In genomic region chr4:77734928-77735327, GRCh38 we compare ENCODE assay signal across 1 cellular context.
A peak's percentile ranks its signal among the peaks of the same experiment; 100 is the strongest.
TF ChIP-seq lines count a peak whose summit lies in the region.

No MANE protein-coding gene starts in this region.

TF ChIP-seq in K562, 482 proteins besides CTCF, POLR2A, EP300 and RAD21 (continued from another document and continues in another):
- TF ChIP-seq PRDM10 (IDR thresholded peaks at IDR 0.05; ENCODE audit: partially characterized antibody) = no peak
- TF ChIP-seq CREB3 (tag; conservative IDR thresholded peaks at IDR 0.05; ENCODE audit: low read depth) = no peak
- TF ChIP-seq STAT5B (CRISPR knock-in tag; IDR thresholded peaks at IDR 0.05) = no peak
- TF ChIP-seq XRCC5 (IDR thresholded peaks at IDR 0.05; ENCODE audit: low read depth, low read length) = no peak
- TF ChIP-seq HCFC1 (IDR thresholded peaks at IDR 0.05; ENCODE audit: low read depth, low read length) = peak; percentile 61; the same call in 1 of the 2 replicates
- TF ChIP-seq NR3C1 (CRISPR knock-in tag; IDR thresholded peaks at IDR 0.05) = no peak
- no peak for TF ChIP-seq VEZF1 (CRISPR knock-in tag; IDR thresholded peaks at IDR 0.05)
- no peak for TF ChIP-seq SETDB1 (IDR thresholded peaks at IDR 0.05; ENCODE audit: low read length)
- no peak for TF ChIP-seq ZHX1 (conservative IDR thresholded peaks at IDR 0.05; ENCODE audit: low read length)
- TF ChIP-seq ATF2 (CRISPR knock-in tag; IDR thresholded peaks at IDR 0.05) = no peak
- TF ChIP-seq ZBED1 (IDR thresholded peaks at IDR 0.05) = no peak
- no peak for TF ChIP-seq E2F3 (CRISPR knock-in tag; IDR thresholded peaks at IDR 0.05)
- TF ChIP-seq POLR2AphosphoS2 (IDR thresholded peaks at IDR 0.05; ENCODE audit: low read length) = no peak
- no peak for TF ChIP-seq ZNF511 (CRISPR knock-in tag; IDR thresholded peaks at IDR 0.05)
- no peak for TF ChIP-seq RB1 (IDR thresholded peaks at IDR 0.05; ENCODE audit: low read depth)
- no peak for TF ChIP-seq RBM14 (IDR thresholded peaks at IDR 0.05; ENCODE audit: borderline replicate concordance, insufficient read depth, low read depth, low read length)
- no peak for TF ChIP-seq ZNF239 (CRISPR knock-in tag; IDR thresholded peaks at IDR 0.05)
- no peak for TF ChIP-seq ZNF143 (CRISPR knock-in tag; IDR thresholded peaks at IDR 0.05)
- no peak for TF ChIP-seq ETV6 (IDR thresholded peaks at IDR 0.05; ENCODE audit: borderline replicate concordance in 1 of 2, low read depth in 2 of 2, low read length in 1 of 2)
- no peak for TF ChIP-seq ETV6 (CRISPR knock-in tag; IDR thresholded peaks at IDR 0.05; ENCODE audit: borderline replicate concordance)
- TF ChIP-seq RBM34 (IDR thresholded peaks at IDR 0.05; ENCODE audit: borderline replicate concordance, insufficient read depth, low read length) = no peak
- no peak for TF ChIP-seq NR2C1 (IDR thresholded peaks at IDR 0.05)
- TF ChIP-seq NR2C1 (tag; IDR thresholded peaks at IDR 0.05) = no peak
- TF ChIP-seq ZNF253 (CRISPR knock-in tag; conservative IDR thresholded peaks at IDR 0.05) = no peak
- TF ChIP-seq ILF3 (IDR thresholded peaks at IDR 0.05; ENCODE audit: borderline replicate concordance) = no peak
- peak; percentile 38 to 48; a peak in 2 of 4 replicates for TF ChIP-seq FOXK2 (conservative IDR thresholded peaks at IDR 0.05 in 1 of 2, IDR thresholded peaks at IDR 0.05 in 1 of 2; ENCODE audit: low read depth in 2 of 2)
- TF ChIP-seq SMAD4 (CRISPR knock-in tag; conservative IDR thresholded peaks at IDR 0.05) = 0 out of 2 replicates have a peak, but pooled peaks have one; percentile 28
- TF ChIP-seq SP2 (IDR thresholded peaks at IDR 0.05; ENCODE audit: extremely low read depth, low read depth, low read length, poor library complexity, severe bottlenecking) = no peak
- peak; percentile 36; the same call in 1 of the 2 replicates for TF ChIP-seq NBN (IDR thresholded peaks at IDR 0.05; ENCODE audit: low read depth)
- no peak for TF ChIP-seq FUS (optimal IDR thresholded peaks at IDR 0.05; ENCODE audit: low read depth, low read length)
- TF ChIP-seq ZNF639 (CRISPR knock-in tag; conservative IDR thresholded peaks at IDR 0.05 in 1 of 2, IDR thresholded peaks at IDR 0.05 in 1 of 2) = peak in 1 of 2 experiments; percentile 36; a peak in 1 of 4 replicates
- TF ChIP-seq ZNF280B (CRISPR knock-in tag; IDR thresholded peaks at IDR 0.05) = no peak
- no peak for TF ChIP-seq NELFE (IDR thresholded peaks at IDR 0.05; ENCODE audit: insufficient read depth, insufficient read length)
- TF ChIP-seq KLF6 (CRISPR knock-in tag; IDR thresholded peaks at IDR 0.05; ENCODE audit: borderline replicate concordance) = no peak
- TF ChIP-seq NFIC (IDR thresholded peaks at IDR 0.05) = no peak
- peak in 1 of 2 experiments; percentile 95; a peak in 2 of 4 replicates for TF ChIP-seq ZNF318 (IDR thresholded peaks at IDR 0.05; ENCODE audit: borderline replicate concordance in 1 of 2, low read depth in 1 of 2)
- no peak for TF ChIP-seq POLR2G (IDR thresholded peaks at IDR 0.05; ENCODE audit: low read depth, low read length)
- no peak for TF ChIP-seq ZFX (CRISPR knock-in tag; IDR thresholded peaks at IDR 0.05)
